In genomic region chr17:45228121-45228941, GRCh38 we compare ENCODE assay signal across 1 cellular context.
TF ChIP-seq lines count a peak whose summit lies in the region.

No MANE protein-coding gene starts in this region.

TF ChIP-seq in H1, 55 proteins besides CTCF, POLR2A, EP300 and RAD21:
- TF ChIP-seq TAF1 (IDR thresholded peaks at IDR 0.05; ENCODE audit: low read depth, low read length) (no peak), PHF8 (conservative IDR thresholded peaks at IDR 0.05; ENCODE audit: low read depth, low read length) (no peak), SRF (IDR thresholded peaks at IDR 0.05; ENCODE audit: low read depth, low read length) (no peak), CREB1 (IDR thresholded peaks at IDR 0.05) (no peak), TBP (IDR thresholded peaks at IDR 0.05; ENCODE audit: low read depth, low read length) (no peak), TAF7 (optimal IDR thresholded peaks at IDR 0.05; ENCODE audit: borderline replicate concordance, low read depth, low read length) (no peak)
TF ChIP-seq in H1: peak in this region for 0.
